ENCODE assay signal across 21 cellular contexts in genomic region chr1:222892137-222892763, GRCh38.
DNase-seq lines count a peak whose midpoint lies in the region; ATAC-seq and TF ChIP-seq lines count a peak whose summit lies in the region.
"Had no signal": no experiment of that assay in that cellular context is flagged by ENCODE, and none has a peak within 500 bp of the region (broad histone marks: within the 10 kb centered on the region; RNA-seq: fewer than 3 reads in every experiment).

No MANE protein-coding gene starts in this region.

- H3K4me3 ChIP-seq in psoas muscle = peak overlapping the region; percentile 24
- H3K4me3 ChIP-seq: lung, neural progenitor cell, Peyer's patch, sigmoid colon, uterus had no signal

- no peaks in the 10 kb centered on the region for H3K27me3 ChIP-seq in psoas muscle (ENCODE audit: insufficient read depth in 3 of 3, low read length in 2 of 3)
- H3K27me3 ChIP-seq: neural progenitor cell, Peyer's patch, sigmoid colon, uterus had no signal

- no peak overlapping the region for H3K27ac Mint-ChIP-seq in natural killer cell
- H3K27ac Mint-ChIP-seq: neural progenitor cell; stimulated activated naive CD8-positive, alpha-beta T cell treated with anti-CD3 and anti-CD28 coated beads, Interleukin-15, Interleukin-2, amounts not matched to agents 100 ng/mL and 50 ng/mL, for 24 hours; T-helper 17 cell had no signal

- ATAC-seq in psoas muscle (peak; percentile 75 to 91 (median 84)), HG03135 (IDR thresholded peaks at IDR 0.05; ENCODE audit: unreplicated experiment) (no peak), natural killer cell (no peak)
- ATAC-seq: T-helper 17 cell had no signal

- H3K36me3 ChIP-seq in psoas muscle (ENCODE audit: insufficient read depth in 1 of 2, low read depth in 1 of 2) = no peaks in the 10 kb centered on the region
- H3K36me3 ChIP-seq: Peyer's patch, sigmoid colon, uterus had no signal

- H3K4me3 Mint-ChIP-seq in natural killer cell = no peak overlapping the region
- H3K4me3 Mint-ChIP-seq: neural progenitor cell; stimulated activated naive CD8-positive, alpha-beta T cell treated with anti-CD3 and anti-CD28 coated beads, Interleukin-15, Interleukin-2, amounts not matched to agents 100 ng/mL and 50 ng/mL, for 24 hours; T-helper 17 cell had no signal

- WGBS in psoas muscle, 3 donors = 23 to 51% (median 28%) methylated on average over 7 of the region's 7 CpGs

- peaks cover 8 to 10% of the 10 kb centered on the region in 2 donors for H3K4me1 Mint-ChIP-seq in natural killer cell

- peak; percentile 91 for DNase-seq in HCEC 1CT
- peak; percentile 80 for DNase-seq in amniotic epithelial cell (ENCODE audit: low read depth)
- peak; percentile 48 for DNase-seq in glomerular endothelial cell (ENCODE audit: extremely low read depth, low read depth, low spot score)
- DNase-seq in psoas muscle = no peak
- DNase-seq in cerebellar cortex (ENCODE audit: low spot score) = no peak
- no peak for DNase-seq in natural killer cell
- no peak for DNase-seq in NCI-H2196 (lab: John Stamatoyannopoulos, UW; ENCODE audit: unreplicated experiment)
- DNase-seq: activated CD4-positive, CD25-positive, alpha-beta regulatory T cell treated with anti-CD3 and anti-CD28 coated beads, Interleukin-2, amount 50 U/mL, for 72 hours; caudate nucleus; DMS 273 treated with DMSO at 0.1 percent for 48 hours; MM.1S; NCI-H2029 treated with DMSO at 0.1 percent for 48 hours; NCI-H69; Peyer's patch; sigmoid colon; T-helper 17 cell; uterus had no signal

- intact Hi-C loops in psoas muscle (cut with DNase I) = loop anchor here in 1 of 2 donors (5.0 kb wide), 1 partner anchor 35 kb away; no protein-coding TSS in a partner anchor
- intact Hi-C loops in natural killer cell (cut with micrococcal nuclease) = no loop called here

- TF ChIP-seq CTCF in psoas muscle (IDR thresholded peaks at IDR 0.05) (no peak), natural killer cell (IDR thresholded peaks at IDR 0.05) (no peak)

- no peaks in the 10 kb centered on the region for H3K9me3 ChIP-seq in psoas muscle
- H3K9me3 ChIP-seq: Peyer's patch, sigmoid colon, uterus had no signal

- H3K4me1 ChIP-seq in psoas muscle = peaks cover 15% of the 10 kb centered on the region
- H3K4me1 ChIP-seq: neural progenitor cell, uterus had no signal

- H3K9me3 Mint-ChIP-seq in natural killer cell = no peaks in the 10 kb centered on the region
- H3K9me3 Mint-ChIP-seq: neural progenitor cell; stimulated activated naive CD8-positive, alpha-beta T cell treated with anti-CD3 and anti-CD28 coated beads, Interleukin-15, Interleukin-2, amounts not matched to agents 100 ng/mL and 50 ng/mL, for 24 hours had no signal

- no peaks in the 10 kb centered on the region for H3K36me3 Mint-ChIP-seq in natural killer cell
- H3K36me3 Mint-ChIP-seq: neural progenitor cell had no signal

- H3K27ac ChIP-seq in psoas muscle = peak overlapping the region; percentile 77
- H3K27ac ChIP-seq: neural progenitor cell, Peyer's patch, sigmoid colon, uterus had no signal

- no peaks in the 10 kb centered on the region for H3K27me3 Mint-ChIP-seq in natural killer cell (ENCODE audit: low read depth in 2 of 2)
- H3K27me3 Mint-ChIP-seq: stimulated activated naive CD8-positive, alpha-beta T cell treated with anti-CD3 and anti-CD28 coated beads, Interleukin-15, Interleukin-2, amounts not matched to agents 100 ng/mL and 50 ng/mL, for 24 hours; T-helper 17 cell had no signal

Comparison
In these comparisons a context has a peak if more than half of its experiments do, and no peak if none do; other contexts are left out.
1. DNase-seq: peak in HCEC 1CT (single experiment), amniotic epithelial cell (single experiment) and glomerular endothelial cell (single experiment); none in psoas muscle (0 of 2), cerebellar cortex (single experiment), natural killer cell (single experiment) and NCI-H2196 (single experiment).
2. ATAC-seq: peak in psoas muscle (4 of 4); none in HG03135 (single experiment) and natural killer cell (0 of 3).